ENCODE assay signal across 8 cellular contexts in genomic region chr4:138052806-138053465, GRCh38.
DNase-seq lines count a peak whose midpoint lies in the region; ATAC-seq, FAIRE-seq and TF ChIP-seq lines count a peak whose summit lies in the region.
"Not testable (repeated sequence)": the region's sequence is repeated elsewhere in the genome, so short reads cannot be mapped to it uniquely, and the experiment has no call there.

No MANE protein-coding gene starts in this region.

- H3K4me1 ChIP-seq in A549 (peaks cover 32% of the 10 kb centered on the region), HUES48 (ENCODE audit: control insufficient read depth, insufficient read depth, low read length) (peaks cover 28% of the 10 kb centered on the region), astrocyte (ENCODE audit: insufficient read depth, low read length) (peaks cover 40% of the 10 kb centered on the region), right atrium auricular region (peaks cover 0 to 19% of the 10 kb centered on the region in 2 donors), osteoblast (ENCODE audit: insufficient read depth, low read length) (peaks cover 49% of the 10 kb centered on the region)
- not testable (repeated sequence) for H3K4me1 ChIP-seq in uterus

- DNase-seq in A549 (ENCODE audit: low read depth in 1 of 2, low spot score in 1 of 2); RWPE1 (ENCODE audit: low spot score); coronary artery (ENCODE audit: low spot score); right atrium auricular region (ENCODE audit: low spot score); osteoblast (ENCODE audit: insufficient read length, low spot score, missing footprints): not testable (repeated sequence)
- peak; percentile 33 for DNase-seq in astrocyte (ENCODE audit: low read depth)
- peak; percentile 24 to 56 for DNase-seq in uterus

- not testable (repeated sequence) for TF ChIP-seq EP300 in A549 (IDR thresholded peaks at IDR 0.05)

- H3K27me3 Mint-ChIP-seq in astrocyte (ENCODE audit: low read depth, unreplicated experiment) = not testable (repeated sequence)

- WGBS in A549 (ENCODE audit: missing lambda C conversion rate) = 66% methylated on average over 4 of the region's 31 CpGs

- POLR2A ChIA-PET in A549 (lab: Yijun Ruan, JAX); RWPE1 (lab: Yijun Ruan, JAX; ENCODE audit: low non-redundant PET): not testable (repeated sequence)

- peaks cover 32% of the 10 kb centered on the region for H3K4me1 Mint-ChIP-seq in astrocyte (ENCODE audit: low read depth, unreplicated experiment)

- H3K9me3 Mint-ChIP-seq in astrocyte (ENCODE audit: unreplicated experiment) = not testable (repeated sequence)

- not testable (repeated sequence) for TF ChIP-seq RAD21 in A549 (conservative IDR thresholded peaks at IDR 0.05 in 1 of 2, IDR thresholded peaks at IDR 0.05 in 1 of 2)

- TF ChIP-seq POLR2A in A549 (IDR thresholded peaks at IDR 0.05; ENCODE audit: low read length); uterus (IDR thresholded peaks at IDR 0.05): not testable (repeated sequence)

- intact Hi-C loops in uterus (cut with DNase I; ENCODE audit: low total_unique reads) = not testable (repeated sequence)

- not testable (repeated sequence) for FAIRE-seq in A549 (lab: Jason Lieb, UNC); astrocyte (lab: Jason Lieb, UNC)

- H3K9ac ChIP-seq in HUES48 (ENCODE audit: low read depth, low read length); astrocyte (ENCODE audit: low read length): not testable (repeated sequence)

- H3K27ac ChIP-seq in A549 = peak overlapping the region; percentile 49 to 79; a peak in 4 of 6 replicates
- H3K27ac ChIP-seq in HUES48 (ENCODE audit: low read depth, low read length) = peak overlapping the region; percentile 83
- H3K27ac ChIP-seq in RWPE1 = peak overlapping the region; percentile 90
- H3K27ac ChIP-seq in astrocyte (ENCODE audit: low read depth, low read length) = peak overlapping the region; percentile 78
- H3K27ac ChIP-seq in coronary artery = peak overlapping the region; percentile 37 to 82
- H3K27ac ChIP-seq in right atrium auricular region = peak overlapping the region; percentile 26 to 64
- H3K27ac ChIP-seq in osteoblast (ENCODE audit: low read depth, low read length) = peak overlapping the region; percentile 50
- H3K27ac ChIP-seq in uterus = peak overlapping the region; percentile 80 to 85

- H3K36me3 ChIP-seq in HUES48 (ENCODE audit: control insufficient read depth, insufficient read depth, low read length); astrocyte (ENCODE audit: insufficient read depth, low read length); right atrium auricular region; osteoblast (ENCODE audit: insufficient read depth, low read length); uterus: not testable (repeated sequence)

- H4K20me1 ChIP-seq in astrocyte (ENCODE audit: insufficient read depth, low read length); osteoblast (ENCODE audit: insufficient read depth, low read length): not testable (repeated sequence)

- not testable (repeated sequence) for H3K4me3 ChIP-seq in A549; HUES48 (ENCODE audit: low read depth, low read length); astrocyte (ENCODE audit: insufficient read depth, low read depth, low read length); right atrium auricular region; osteoblast (ENCODE audit: insufficient read depth, low read length); uterus
- peak overlapping the region; percentile 47 for H3K4me3 ChIP-seq in coronary artery

- CTCF ChIA-PET in A549 (lab: Yijun Ruan, JAX) = interaction anchor here (1.1 to 2.3 kb wide), 2 partner anchors 15 to 16 kb away, joined by 5 to 6 read pairs; no protein-coding TSS in a partner anchor
- CTCF ChIA-PET in RWPE1 (lab: Yijun Ruan, JAX) = not testable (repeated sequence)

- ATAC-seq in A549 = peak in 1 of 2 experiments; percentile 32; a peak in 3 of 6 replicates

- TF ChIP-seq CTCF in A549 (IDR thresholded peaks at IDR 0.05); RWPE1 (conservative IDR thresholded peaks at IDR 0.05; ENCODE audit: low read depth); astrocyte (IDR thresholded peaks at IDR 0.05; ENCODE audit: insufficient read depth, low read depth, low read length); coronary artery (IDR thresholded peaks at IDR 0.05); right atrium auricular region (IDR thresholded peaks at IDR 0.05); osteoblast (IDR thresholded peaks at IDR 0.05; ENCODE audit: extremely low read depth, low read depth, low read length); uterus (IDR thresholded peaks at IDR 0.05): not testable (repeated sequence)

- H3K27ac Mint-ChIP-seq in astrocyte (ENCODE audit: unreplicated experiment) = peak overlapping the region; percentile 79

- H2AFZ ChIP-seq in astrocyte (ENCODE audit: low read depth, low read length); osteoblast (ENCODE audit: low read length): not testable (repeated sequence)

- H3K4me2 ChIP-seq in A549 = peak overlapping the region; percentile 92
- peak overlapping the region; percentile 80 for H3K4me2 ChIP-seq in astrocyte (ENCODE audit: low read length)
- H3K4me2 ChIP-seq in osteoblast (ENCODE audit: insufficient read depth, low read length) = peak overlapping the region; percentile 89

- H3K4me3 Mint-ChIP-seq in astrocyte (ENCODE audit: unreplicated experiment) = not testable (repeated sequence)

- not testable (repeated sequence) for H3K27me3 ChIP-seq in HUES48 (ENCODE audit: control insufficient read depth, insufficient read depth, low read length); astrocyte (ENCODE audit: insufficient read depth, low read length); right atrium auricular region; osteoblast (ENCODE audit: insufficient read depth, low read length); uterus

- H3K79me2 ChIP-seq in astrocyte (ENCODE audit: insufficient read depth, low read length); osteoblast (ENCODE audit: insufficient read depth, low read length): not testable (repeated sequence)

- H3K36me3 Mint-ChIP-seq in astrocyte (ENCODE audit: low read depth, unreplicated experiment) = not testable (repeated sequence)

- H3K9me3 ChIP-seq in A549; HUES48 (ENCODE audit: control insufficient read depth, insufficient read depth, low read length); astrocyte (ENCODE audit: insufficient read depth, low read depth, low read length); right atrium auricular region; osteoblast (ENCODE audit: low read depth, low read length); uterus: not testable (repeated sequence)
